1 cellular context compared by ENCODE assay signal in genomic region chr12:57547366-57548315, GRCh38.
A peak's percentile ranks its signal among the peaks of the same experiment; 100 is the strongest.
TF ChIP-seq lines count a peak whose summit lies in the region.

No MANE protein-coding gene starts in this region.

TF ChIP-seq in HepG2, 621 proteins besides CTCF, POLR2A, EP300 and RAD21:
- TF ChIP-seq CBFB (CRISPR knock-in tag; IDR thresholded peaks at IDR 0.05) (0 out of 2 replicates have a peak, but pooled peaks have one; percentile 2), TFDP2 (CRISPR knock-in tag; IDR thresholded peaks at IDR 0.05) (0 out of 2 replicates have a peak, but pooled peaks have one; percentile 11), ZBTB25 (CRISPR knock-in tag; IDR thresholded peaks at IDR 0.05) (0 out of 2 replicates have a peak, but pooled peaks have one; percentile 2), ZSCAN22 (CRISPR knock-in tag; IDR thresholded peaks at IDR 0.05) (no peak)
